Comparison of ENCODE assay signal across 8 cellular contexts in genomic region chr16:78122774-78123315, GRCh38. TPM values are rescaled to one million over a fixed set of nuclear protein-coding genes. Genes with fewer than 3 reads are reported as not detected.
A peak's percentile ranks its signal among the peaks of the same experiment; 100 is the strongest.
DNase-seq lines count a peak whose midpoint lies in the region; ATAC-seq and TF ChIP-seq lines count a peak whose summit lies in the region.

No MANE protein-coding gene starts in this region.

- H3K4me1 Mint-ChIP-seq in T-helper 17 cell = peaks cover 4% of the 10 kb centered on the region

- ATAC-seq in HG02623 (IDR thresholded peaks at IDR 0.05; ENCODE audit: unreplicated experiment) (peak; percentile 78), T-helper 17 cell (peak; percentile 81), GM18520 (IDR thresholded peaks at IDR 0.05; ENCODE audit: unreplicated experiment) (no peak)

- peaks cover 20% of the 10 kb centered on the region for H3K4me1 ChIP-seq in A673 (ENCODE audit: insufficient read depth, low read length, poor library complexity, severe bottlenecking)

- TF ChIP-seq CTCF in A673 (conservative IDR thresholded peaks at IDR 0.05; ENCODE audit: low read depth, low read length) (peak; percentile 54), GM06990 (IDR thresholded peaks at IDR 0.05; ENCODE audit: insufficient read depth, low read length, poor library complexity, severe bottlenecking) (no peak)

- peak overlapping the region; percentile 63 for H3K27ac Mint-ChIP-seq in T-helper 17 cell

- no TSS peak for BruUV-seq in A673 (replicated peaks; lab: Mats Ljungman, UMichigan)

- DNase-seq in A673 (ENCODE audit: low spot score) (peak; percentile 81), GM06990 (ENCODE audit: extremely low read depth, insufficient read length) (peak; percentile 36), NCI-H128 (lab: John Stamatoyannopoulos, UW; ENCODE audit: unreplicated experiment) (peak; percentile 17), T-helper 17 cell (no peak), epidermal melanocyte (ENCODE audit: insufficient read length, low spot score) (peak; percentile 72), myocyte (ENCODE audit: low read depth) (peak; percentile 81)

- POLR2A ChIA-PET in A673 (lab: Charles Lee; ENCODE audit: low non-redundant PET) = no interaction called here

- no peak overlapping the region for H3K4me3 ChIP-seq in A673 (ENCODE audit: low read depth, low read length, poor library complexity, severe bottlenecking)
- no peak overlapping the region for H3K4me3 ChIP-seq in GM06990 (replicated peaks; ENCODE audit: low read depth, low read length)

- H3K36me3 ChIP-seq in A673 (ENCODE audit: insufficient read depth, low read length, poor library complexity, severe bottlenecking) (peaks cover 15% of the 10 kb centered on the region), GM06990 (ENCODE audit: control insufficient read depth, insufficient read depth, low read length) (no peaks in the 10 kb centered on the region)

- no peaks in the 10 kb centered on the region for H3K27me3 Mint-ChIP-seq in T-helper 17 cell

- peak overlapping the region; percentile 50 for H3K4me3 Mint-ChIP-seq in T-helper 17 cell

- H3K9me3 ChIP-seq in A673 (ENCODE audit: low read depth, low read length, poor library complexity, severe bottlenecking) (no peaks in the 10 kb centered on the region), T-helper 17 cell (ENCODE audit: control insufficient read depth, low read length, poor library complexity, severe bottlenecking) (no peaks in the 10 kb centered on the region)

- CTCF ChIA-PET in A673 (lab: Charles Lee) = interaction anchor here (0.6 kb wide), 1 partner anchor 318 kb away, joined by 3 read pairs; no protein-coding TSS in a partner anchor

- H3K27me3 ChIP-seq in A673 (replicated peaks; ENCODE audit: insufficient read depth, low read depth, low read length, poor library complexity) (no peaks in the 10 kb centered on the region), GM06990 (replicated peaks; ENCODE audit: control insufficient read depth, insufficient read depth, low read length) (no peaks in the 10 kb centered on the region)

- no peak overlapping the region for H3K27ac ChIP-seq in A673 (ENCODE audit: low read depth, low read length, poor library complexity, severe bottlenecking)

- peaks cover 3% of the 10 kb centered on the region for H3K36me3 Mint-ChIP-seq in T-helper 17 cell (ENCODE audit: low read depth)

- intact Hi-C loops in A673 (cut with micrococcal nuclease; ENCODE audit: unreplicated experiment) = loop anchor here (1.0 to 10.0 kb wide), 3 partner anchors 112 to 1480 kb away; no protein-coding TSS in a partner anchor

RNA-seq across cellular contexts. Expression of gene WWOX, which starts 23.4 kb away (rescaled TPM):
- total RNA-seq in A673 (2021) = 79.9 and 82.6 TPM in 2 replicates
- 10 to 100 TPM; 26.8 to 29.7 TPM for total RNA-seq in T-helper 17 cell
- total RNA-seq in myocyte = 12.5 and 22.5 TPM in 2 replicates
- polyA plus RNA-seq in myocyte (2012) = 8.6 TPM

Comparison
In these comparisons a context has a peak if more than half of its experiments do, and no peak if none do; other contexts are left out.
1. DNase-seq: peak in A673 (single experiment), GM06990 (single experiment), NCI-H128 (single experiment), epidermal melanocyte (single experiment) and myocyte (single experiment); none in T-helper 17 cell (0 of 3).